Comparison of ENCODE assay signal across 25 cellular contexts in the genomic region with DNA sequence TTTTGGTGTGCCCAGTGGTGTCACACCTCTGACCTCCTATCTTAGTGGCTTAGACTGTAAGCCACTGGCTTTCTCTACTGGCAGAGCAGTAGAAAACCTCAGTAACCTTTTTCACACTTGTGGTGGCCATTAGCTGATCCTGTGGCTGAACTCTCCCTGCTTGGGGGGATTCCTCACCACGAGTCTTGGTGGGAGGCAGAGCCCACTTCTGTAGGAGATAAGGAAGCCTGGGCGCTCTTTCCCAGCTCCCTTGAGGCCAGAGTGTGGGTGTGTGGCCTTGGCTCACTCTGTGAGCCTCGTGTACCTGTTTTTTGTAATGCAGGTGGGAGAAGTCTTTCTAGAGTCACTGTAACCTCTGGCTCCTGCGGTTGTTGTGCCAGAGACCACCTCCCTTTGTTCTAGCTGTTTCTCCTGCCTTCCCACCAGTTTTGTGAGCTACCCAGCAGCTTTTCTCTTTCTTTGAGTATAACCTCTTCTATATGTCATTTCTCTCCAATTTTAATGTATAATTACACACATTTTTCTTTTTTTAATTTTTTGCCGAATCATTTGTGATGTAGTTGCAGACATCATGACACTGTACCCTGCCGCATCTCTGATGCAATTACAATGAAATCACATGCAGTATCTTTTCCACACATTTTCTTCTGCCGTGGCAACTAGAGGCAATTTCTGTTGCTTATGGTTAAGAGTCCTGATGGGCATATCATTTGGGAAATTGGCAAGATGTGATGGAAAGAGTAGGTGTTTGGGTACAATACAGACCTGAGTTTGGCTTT. TPM values are rescaled to one million over a fixed set of nuclear protein-coding genes. Genes with fewer than 3 reads are reported as not detected.
DNase-seq lines count a peak whose midpoint lies in the region; ATAC-seq, FAIRE-seq and TF ChIP-seq lines count a peak whose summit lies in the region.
"Had no signal": no experiment of that assay in that cellular context is flagged by ENCODE, and none has a peak within 500 bp of the region (broad histone marks: within the 10 kb centered on the region; RNA-seq: fewer than 3 reads in every experiment).

No MANE protein-coding gene starts in this region.

- no peak overlapping the region for H3K27ac ChIP-seq in coronary artery

- no peak overlapping the region for H3K4me3 ChIP-seq in coronary artery
- H3K4me3 ChIP-seq: MG63 had no signal

- H3K9me3 Mint-ChIP-seq in activated T-cell treated with anti-CD3 and anti-CD28 coated beads, Interleukin-2, amount 50 U/mL, for 72 hours, result peaks cover 0 to 9% of the 10 kb centered on the region in 2 donors

- TF ChIP-seq POLR2A in GM12892 (IDR thresholded peaks at IDR 0.05; ENCODE audit: low read depth, low read length), result no peak

- no peak for TF ChIP-seq CTCF in coronary artery (IDR thresholded peaks at IDR 0.05)

- H3K4me3 Mint-ChIP-seq in activated T-cell treated with anti-CD3 and anti-CD28 coated beads, Interleukin-2, amount 50 U/mL, for 72 hours, result no peak overlapping the region
- H3K4me3 Mint-ChIP-seq: B cell; CD4-positive, CD25-positive, alpha-beta regulatory T cell had no signal

- intact Hi-C loops in left ventricle myocardium superior (cut with micrococcal nuclease), result no loop called here

- DNase-seq in activated T-cell treated with anti-CD3 and anti-CD28 coated beads, Interleukin-2, amount 50 U/mL, for 72 hours, result no peak
- no peak for DNase-seq in activated T-cell treated with anti-CD3 and anti-CD28 coated beads, Interleukin-2, amount 50 U/mL, for 48 hours
- peak; percentile 35 for DNase-seq in coronary artery (ENCODE audit: low spot score)
- DNase-seq in myocyte (ENCODE audit: low read depth), result peak; percentile 34
- DNase-seq in ureter (ENCODE audit: low spot score), result peak; percentile 10
- no peak for DNase-seq in NCI-H2171 (lab: John Stamatoyannopoulos, UW)
- DNase-seq in left ventricle myocardium superior, result no peak
- DNase-seq in GM12892 (ENCODE audit: insufficient read length), result no peak
- DNase-seq: Caco-2; CD4-positive, CD25-positive, alpha-beta regulatory T cell; GDM1; GOT3; Kasumi-1; MG63; NCI-H1048; NCI-H1436 treated with DMSO at 0.1 percent for 48 hours; NCI-H2029; NCI-H446; NCI-H69; SHP77 had no signal

- no peak for ATAC-seq in activated T-cell treated with anti-CD3 and anti-CD28 coated beads, Interleukin-2, amount 50 U/mL, for 72 hours (replicated peaks in 1 of 2)
- ATAC-seq in left ventricle myocardium superior, result no peak

- peak overlapping the region; percentile 32 for H3K27ac Mint-ChIP-seq in activated T-cell treated with anti-CD3 and anti-CD28 coated beads, Interleukin-2, amount 50 U/mL, for 72 hours
- H3K27ac Mint-ChIP-seq: B cell; CD4-positive, CD25-positive, alpha-beta regulatory T cell; IgD-negative memory B cell had no signal

- FAIRE-seq in GM12892 (lab: Jason Lieb, UNC), result no peak
- FAIRE-seq: RCC 7860 had no signal

- H3K36me3 Mint-ChIP-seq in activated T-cell treated with anti-CD3 and anti-CD28 coated beads, Interleukin-2, amount 50 U/mL, for 72 hours (ENCODE audit: insufficient read depth in 2 of 2), result peaks cover 0 to 2% of the 10 kb centered on the region in 2 donors
- H3K36me3 Mint-ChIP-seq: CD4-positive, CD25-positive, alpha-beta regulatory T cell had no signal

- peaks cover 59% of the 10 kb centered on the region for H3K4me1 Mint-ChIP-seq in activated T-cell treated with anti-CD3 and anti-CD28 coated beads, Interleukin-2, amount 50 U/mL, for 72 hours (ENCODE audit: low read depth)
- H3K4me1 Mint-ChIP-seq: B cell, IgD-negative memory B cell had no signal

- peaks cover 21% of the 10 kb centered on the region for H3K27me3 Mint-ChIP-seq in activated T-cell treated with anti-CD3 and anti-CD28 coated beads, Interleukin-2, amount 50 U/mL, for 72 hours (ENCODE audit: low read depth)
- H3K27me3 Mint-ChIP-seq: CD4-positive, CD25-positive, alpha-beta regulatory T cell; IgD-negative memory B cell had no signal

RNA-seq across cellular contexts. Expression of gene XCR1, which starts 13.8 kb away (rescaled TPM):
- not detected for total RNA-seq in activated T-cell treated with anti-CD3 and anti-CD28 coated beads, Interleukin-2, amount 50 U/mL, for 72 hours
- total RNA-seq in myocyte (not detected in 2 replicates), ureter (0.70 TPM), left ventricle myocardium superior (not detected)
- not detected for polyA plus RNA-seq in myocyte (2012)
- polyA plus RNA-seq in GM12892 (2012; ENCODE audit: missing spikeins), result 0.04 TPM
- total RNA-seq: A172; B cell; Caco-2; CD4-positive, CD25-positive, alpha-beta regulatory T cell; Daoy had no signal
- polyA plus RNA-seq: CD4-positive, CD25-positive, alpha-beta regulatory T cell; IgD-negative memory B cell had no signal

RNA-seq across cellular contexts. Expression of gene FYCO1, which starts 17.9 kb away (rescaled TPM):
- total RNA-seq in activated T-cell treated with anti-CD3 and anti-CD28 coated beads, Interleukin-2, amount 50 U/mL, for 72 hours, result 10 to 100 TPM; 17.6 to 25.1 TPM
- total RNA-seq in myocyte (35.8 and 37.1 TPM in 2 replicates), ureter (62.0 TPM), left ventricle myocardium superior (146 TPM)
- polyA plus RNA-seq in myocyte (2012), result 23.9 TPM
- polyA plus RNA-seq in GM12892 (2012; ENCODE audit: missing spikeins), result 4.5 TPM

Comparison
In these comparisons a context has a peak if more than half of its experiments do, and no peak if none do; other contexts are left out.
1. DNase-seq: peak in coronary artery (single experiment), myocyte (single experiment) and ureter (single experiment); none in activated T-cell treated with anti-CD3 and anti-CD28 coated beads, Interleukin-2, amount 50 U/mL, for 72 hours (0 of 2), activated T-cell treated with anti-CD3 and anti-CD28 coated beads, Interleukin-2, amount 50 U/mL, for 48 hours (0 of 2), NCI-H2171 (single experiment), left ventricle myocardium superior (single experiment) and GM12892 (single experiment).